Comparison of ENCODE assay signal across 1 cellular context in genomic region chr11:134742956-134743808, GRCh38.
TF ChIP-seq lines count a peak whose summit lies in the region.

No MANE protein-coding gene starts in this region.

TF ChIP-seq in SK-N-SH treated with all-trans-retinoic acid at 6 μM for 48 hours, 23 proteins besides CTCF, POLR2A, EP300 and RAD21 (continued from another document):
- TF ChIP-seq TCF4 (CRISPR knock-in tag; IDR thresholded peaks at IDR 0.05; ENCODE audit: borderline replicate concordance): no peak
